2 cellular contexts compared by ENCODE assay signal in the genomic region with DNA sequence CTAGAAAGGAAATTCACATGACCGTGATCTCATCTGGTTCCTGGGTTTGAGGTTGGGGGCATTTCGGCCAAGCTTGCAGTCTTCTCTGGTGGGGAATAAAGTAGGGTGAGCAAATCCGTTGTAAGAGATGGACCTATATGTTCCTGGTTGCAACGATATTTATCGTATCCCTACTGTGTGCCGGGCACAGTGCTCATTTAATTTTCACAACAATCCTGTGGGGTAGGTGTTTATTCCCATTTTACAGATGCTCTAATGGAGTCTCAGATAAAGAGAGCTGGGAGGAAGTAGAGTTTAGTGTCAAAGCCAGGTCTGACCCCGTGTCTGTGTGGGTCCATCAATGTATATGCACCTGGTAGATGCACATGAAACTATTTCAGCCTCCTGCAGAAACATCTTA.
TF ChIP-seq lines count a peak whose summit lies in the region.

No MANE protein-coding gene starts in this region.

TF ChIP-seq in HepG2, 621 proteins besides CTCF, POLR2A, EP300 and RAD21:
- TF ChIP-seq ZNF629 (CRISPR knock-in tag; conservative IDR thresholded peaks at IDR 0.05) (peak; percentile 70; the same call in 1 of the 2 replicates), NFYC (CRISPR knock-in tag; IDR thresholded peaks at IDR 0.05) (no peak), ZKSCAN1 (IDR thresholded peaks at IDR 0.05; ENCODE audit: low read length) (peak; percentile 59; the same call in 1 of the 2 replicates)

TF ChIP-seq in K562, 482 proteins besides CTCF, POLR2A, EP300 and RAD21:
- TF ChIP-seq ZKSCAN1 (IDR thresholded peaks at IDR 0.05; ENCODE audit: low read depth, low read length) (peak; percentile 84), RBM25 (IDR thresholded peaks at IDR 0.05; ENCODE audit: low read depth, low read length, severe bottlenecking) (peak; percentile 19), ZNF3 (CRISPR knock-in tag; IDR thresholded peaks at IDR 0.05) (no peak), TAF7 (tag; IDR thresholded peaks at IDR 0.05) (no peak), ILF3 (IDR thresholded peaks at IDR 0.05; ENCODE audit: borderline replicate concordance) (no peak), CBFA2T2 (conservative IDR thresholded peaks at IDR 0.05) (no peak), COPS2 (conservative IDR thresholded peaks at IDR 0.05) (no peak), FOXJ2 (tag; IDR thresholded peaks at IDR 0.05) (no peak), DIDO1 (tag; IDR thresholded peaks at IDR 0.05; ENCODE audit: low read depth) (no peak), GATAD2B (IDR thresholded peaks at IDR 0.05; ENCODE audit: borderline replicate concordance) (no peak), ZNF589 (CRISPR knock-in tag; IDR thresholded peaks at IDR 0.05; ENCODE audit: low read depth) (no peak), ZBTB40 (IDR thresholded peaks at IDR 0.05) (no peak), ZBTB40 (CRISPR knock-in tag; IDR thresholded peaks at IDR 0.05) (no peak), MXI1 (IDR thresholded peaks at IDR 0.05; ENCODE audit: low read depth, low read length) (no peak), ZKSCAN3 (CRISPR knock-in tag; IDR thresholded peaks at IDR 0.05) (no peak), ZNF717 (CRISPR knock-in tag; IDR thresholded peaks at IDR 0.05) (no peak), PHB2 (IDR thresholded peaks at IDR 0.05; ENCODE audit: low read depth) (no peak), CBX5 (IDR thresholded peaks at IDR 0.05; ENCODE audit: borderline replicate concordance, low read depth) (no peak), BCOR (IDR thresholded peaks at IDR 0.05) (0 out of 2 replicates have a peak, but pooled peaks have one; percentile 38), MBD2 (IDR thresholded peaks at IDR 0.05; ENCODE audit: borderline replicate concordance, low read depth) (no peak), ZFP1 (CRISPR knock-in tag; IDR thresholded peaks at IDR 0.05) (no peak), RBM22 (IDR thresholded peaks at IDR 0.05; ENCODE audit: low read depth, low read length, poor library complexity, severe bottlenecking) (no peak), MXD1 (CRISPR knock-in tag; IDR thresholded peaks at IDR 0.05; ENCODE audit: borderline replicate concordance, poor library complexity, severe bottlenecking) (no peak), KAT8 (IDR thresholded peaks at IDR 0.05; ENCODE audit: low read depth) (no peak)
- TF ChIP-seq, protein P1, sequence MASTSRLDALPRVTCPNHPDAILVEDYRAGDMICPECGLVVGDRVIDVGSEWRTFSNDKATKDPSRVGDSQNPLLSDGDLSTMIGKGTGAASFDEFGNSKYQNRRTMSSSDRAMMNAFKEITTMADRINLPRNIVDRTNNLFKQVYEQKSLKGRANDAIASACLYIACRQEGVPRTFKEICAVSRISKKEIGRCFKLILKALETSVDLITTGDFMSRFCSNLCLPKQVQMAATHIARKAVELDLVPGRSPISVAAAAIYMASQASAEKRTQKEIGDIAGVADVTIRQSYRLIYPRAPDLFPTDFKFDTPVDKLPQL (IDR thresholded peaks at IDR 0.05; ENCODE audit: extremely low read depth, insufficient read length): no peak
